Comparison of ENCODE assay signal across 8 cellular contexts in the genomic region with DNA sequence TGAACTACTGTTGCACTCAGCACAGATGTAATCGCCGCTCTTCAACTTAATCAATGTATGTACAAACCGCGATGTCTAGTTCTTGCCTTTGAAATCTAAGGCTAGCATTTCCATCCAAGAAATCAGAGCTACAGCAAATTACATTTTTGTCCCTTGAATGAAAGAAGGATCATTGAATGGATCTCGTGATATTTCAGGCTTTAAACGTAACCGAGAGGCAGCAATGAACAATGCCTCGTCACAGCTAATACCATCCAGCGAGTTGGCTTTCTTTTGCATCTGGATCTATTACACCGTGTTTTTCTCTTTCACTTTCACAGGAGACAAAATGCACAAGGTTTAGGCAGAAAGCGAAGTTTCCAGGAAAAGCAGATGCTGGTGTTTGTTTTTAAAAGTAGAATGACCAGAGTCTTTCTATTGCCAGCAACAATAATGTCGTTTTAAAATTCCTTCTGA. TPM values are rescaled to one million over a fixed set of nuclear protein-coding genes. Genes with fewer than 3 reads are reported as not detected.
DNase-seq lines count a peak whose midpoint lies in the region; ATAC-seq and TF ChIP-seq lines count a peak whose summit lies in the region.

No MANE protein-coding gene starts in this region.

- H3K4me1 ChIP-seq in left ventricle myocardium inferior, result peaks cover 73% of the 10 kb centered on the region

- no peak for TF ChIP-seq CTCF in left ventricle myocardium inferior (IDR thresholded peaks at IDR 0.05; ENCODE audit: borderline replicate concordance)

- no peaks in the 10 kb centered on the region for H3K27me3 ChIP-seq in left ventricle myocardium inferior (ENCODE audit: low read depth)

- DNase-seq in activated CD4-positive, CD25-positive, alpha-beta regulatory T cell treated with anti-CD3 and anti-CD28 coated beads, Interleukin-2, amount 50 U/mL, for 72 hours, result no peak
- no peak for DNase-seq in activated T-helper 1 cell treated with anti-CD3 and anti-CD28 coated beads, Interleukin-12 subunit alpha, Interleukin-12 subunit beta, Interleukin-2, Interleukin-4 antibody, amounts not matched to agents 30 ng/mL and 10 ng/mL and 1 ng/mL, durations not matched to agents 14 hours and 24 hours and 36 hours (ENCODE audit: low spot score)
- no peak for DNase-seq in left ventricle myocardium inferior
- no peak for DNase-seq in skeletal muscle cell (ENCODE audit: low read depth)
- no peak for DNase-seq in COLO829 (ENCODE audit: low spot score)
- DNase-seq in cerebellar nuclear complex (lab: John Stamatoyannopoulos, UW), result no peak

- peak; percentile 51 to 55 for ATAC-seq in activated CD4-positive, CD25-positive, alpha-beta regulatory T cell treated with anti-CD3 and anti-CD28 coated beads, Interleukin-2, amount 50 U/mL, for 24 hours
- ATAC-seq in HG03565 (IDR thresholded peaks at IDR 0.05; ENCODE audit: unreplicated experiment), result peak; percentile 42

- H3K27ac ChIP-seq in left ventricle myocardium inferior (replicated peaks), result peak overlapping the region; percentile 99

- peaks cover 11% of the 10 kb centered on the region for H3K36me3 Mint-ChIP-seq in activated T-helper 1 cell treated with anti-CD3 and anti-CD28 coated beads, Interleukin-12 subunit alpha, Interleukin-12 subunit beta, Interleukin-2, Interleukin-4 antibody, amounts not matched to agents 30 ng/mL and 10 ng/mL and 1 ng/mL, durations not matched to agents 14 hours and 24 hours and 36 hours (ENCODE audit: low read depth)

- peaks cover 52% of the 10 kb centered on the region for H3K4me1 Mint-ChIP-seq in activated T-helper 1 cell treated with anti-CD3 and anti-CD28 coated beads, Interleukin-12 subunit alpha, Interleukin-12 subunit beta, Interleukin-2, Interleukin-4 antibody, amounts not matched to agents 30 ng/mL and 10 ng/mL and 1 ng/mL, durations not matched to agents 14 hours and 24 hours and 36 hours (ENCODE audit: low read depth)

- peak overlapping the region; percentile 88 for H3K4me3 Mint-ChIP-seq in activated T-helper 1 cell treated with anti-CD3 and anti-CD28 coated beads, Interleukin-12 subunit alpha, Interleukin-12 subunit beta, Interleukin-2, Interleukin-4 antibody, amounts not matched to agents 30 ng/mL and 10 ng/mL and 1 ng/mL, durations not matched to agents 14 hours and 24 hours and 36 hours

- peak overlapping the region; percentile 6 for H3K27ac Mint-ChIP-seq in activated T-helper 1 cell treated with anti-CD3 and anti-CD28 coated beads, Interleukin-12 subunit alpha, Interleukin-12 subunit beta, Interleukin-2, Interleukin-4 antibody, amounts not matched to agents 30 ng/mL and 10 ng/mL and 1 ng/mL, durations not matched to agents 14 hours and 24 hours and 36 hours

- H3K4me3 ChIP-seq in left ventricle myocardium inferior (peak overlapping the region; percentile 75), skeletal muscle cell (ENCODE audit: low read depth, low read length) (peak overlapping the region; percentile 59)

- no peaks in the 10 kb centered on the region for H3K9me3 Mint-ChIP-seq in activated T-helper 1 cell treated with anti-CD3 and anti-CD28 coated beads, Interleukin-12 subunit alpha, Interleukin-12 subunit beta, Interleukin-2, Interleukin-4 antibody, amounts not matched to agents 30 ng/mL and 10 ng/mL and 1 ng/mL, durations not matched to agents 14 hours and 24 hours and 36 hours

- no peaks in the 10 kb centered on the region for H3K36me3 ChIP-seq in left ventricle myocardium inferior

- intact Hi-C loops in activated T-helper 1 cell treated with anti-CD3 and anti-CD28 coated beads, Interleukin-12 subunit alpha, Interleukin-12 subunit beta, Interleukin-2, Interleukin-4 antibody, amounts not matched to agents 30 ng/mL and 10 ng/mL and 1 ng/mL, durations not matched to agents 14 hours and 24 hours and 36 hours (cut with micrococcal nuclease), result loop anchor here (1.0 to 10.0 kb wide), 9 partner anchors 13 to 1845 kb away; a partner anchor contains a TSS
- intact Hi-C loops in left ventricle myocardium inferior (cut with micrococcal nuclease), result no loop called here

- H3K27me3 Mint-ChIP-seq in activated T-helper 1 cell treated with anti-CD3 and anti-CD28 coated beads, Interleukin-12 subunit alpha, Interleukin-12 subunit beta, Interleukin-2, Interleukin-4 antibody, amounts not matched to agents 30 ng/mL and 10 ng/mL and 1 ng/mL, durations not matched to agents 14 hours and 24 hours and 36 hours (ENCODE audit: insufficient read depth), result peaks cover 57% of the 10 kb centered on the region

- no peaks in the 10 kb centered on the region for H3K9me3 ChIP-seq in left ventricle myocardium inferior (replicated peaks)

RNA-seq across cellular contexts. Expression of a gene that starts 5.5 kb away (rescaled TPM):
- 0.05 and 0.15 TPM in 2 replicates for total RNA-seq in activated T-helper 1 cell treated with anti-CD3 and anti-CD28 coated beads, Interleukin-12 subunit alpha, Interleukin-12 subunit beta, Interleukin-2, Interleukin-4 antibody, amounts not matched to agents 30 ng/mL and 10 ng/mL and 1 ng/mL, durations not matched to agents 14 hours and 24 hours and 36 hours
- total RNA-seq in left ventricle myocardium inferior, result 2.7 TPM

RNA-seq across cellular contexts. Expression of a gene that starts 14.0 kb away (rescaled TPM):
- 40.9 and 43.1 TPM in 2 replicates for total RNA-seq in activated T-helper 1 cell treated with anti-CD3 and anti-CD28 coated beads, Interleukin-12 subunit alpha, Interleukin-12 subunit beta, Interleukin-2, Interleukin-4 antibody, amounts not matched to agents 30 ng/mL and 10 ng/mL and 1 ng/mL, durations not matched to agents 14 hours and 24 hours and 36 hours
- 18.7 TPM for total RNA-seq in left ventricle myocardium inferior
